ENCODE assay signal across 23 cellular contexts in the genomic region with DNA sequence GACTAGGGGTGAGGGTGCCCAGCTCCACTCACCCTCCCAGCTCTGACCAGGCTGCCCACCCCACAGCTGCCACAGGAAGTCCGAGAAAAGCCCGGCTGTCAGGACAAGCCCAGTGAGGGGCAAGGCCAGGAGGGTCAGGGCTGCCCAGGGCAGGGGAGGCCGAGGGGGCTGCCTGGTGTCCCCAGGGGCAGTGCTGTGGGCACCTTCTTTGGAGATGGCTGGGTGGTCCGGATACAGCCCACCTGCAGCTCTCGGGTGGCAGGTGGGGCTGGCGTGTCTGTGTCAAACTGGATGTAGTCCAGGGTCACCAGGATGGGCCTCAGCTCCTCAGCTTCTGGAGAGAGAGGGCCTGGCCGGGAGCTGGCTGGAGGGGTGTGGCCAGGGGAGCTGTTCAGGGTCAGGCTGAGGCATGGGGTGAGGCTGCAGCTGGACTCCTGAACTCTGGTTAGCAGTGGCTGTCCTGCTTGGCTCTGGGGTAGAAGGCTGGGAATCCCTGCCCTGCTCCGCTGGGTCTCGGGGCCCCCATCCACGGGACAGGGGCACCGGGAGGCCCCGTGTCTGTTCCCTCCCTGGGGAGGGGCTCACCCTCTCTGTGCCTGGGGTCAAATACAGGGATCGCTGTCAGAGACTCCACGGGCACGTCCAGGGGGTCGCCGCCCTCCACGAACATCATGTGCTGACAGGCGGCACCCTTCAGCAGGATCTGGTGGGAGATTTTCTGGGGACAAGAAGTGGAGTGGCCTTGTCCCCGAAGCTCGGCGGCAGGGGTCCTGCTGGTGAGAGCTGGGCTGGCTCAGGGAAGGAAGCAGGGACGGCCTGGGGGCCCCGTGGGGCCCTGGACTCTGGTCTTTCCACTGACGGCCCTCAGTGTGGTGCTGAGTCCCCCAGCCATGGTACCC. TPM values are rescaled to one million over a fixed set of nuclear protein-coding genes. Genes with fewer than 3 reads are reported as not detected.
A peak's percentile ranks its signal among the peaks of the same experiment; 100 is the strongest.
DNase-seq lines count a peak whose midpoint lies in the region; FAIRE-seq and TF ChIP-seq lines count a peak whose summit lies in the region.
"Had no signal": no experiment of that assay in that cellular context is flagged by ENCODE, and none has a peak within 500 bp of the region (broad histone marks: within the 10 kb centered on the region; RNA-seq: fewer than 3 reads in every experiment).

No MANE protein-coding gene starts in this region.

- no peak overlapping the region for H2AFZ ChIP-seq in hepatocyte

- FAIRE-seq in small intestine (lab: Jason Lieb, UNC), result no peak
- FAIRE-seq: GM12892 had no signal

- H4K20me1 ChIP-seq in hepatocyte (ENCODE audit: insufficient read depth, poor library complexity, severe bottlenecking), result no peaks in the 10 kb centered on the region

- H3K9me3 ChIP-seq in Peyer's patch (no peaks in the 10 kb centered on the region), hepatocyte (ENCODE audit: low read depth) (no peaks in the 10 kb centered on the region), small intestine (ENCODE audit: control insufficient read depth, low read depth) (no peaks in the 10 kb centered on the region)
- H3K9me3 ChIP-seq: stomach had no signal

- H3K27me3 ChIP-seq in Peyer's patch (no peaks in the 10 kb centered on the region), hepatocyte (no peaks in the 10 kb centered on the region), small intestine (ENCODE audit: control insufficient read depth in 2 of 2, insufficient read depth in 2 of 2, low read length in 2 of 2) (no peaks in the 10 kb centered on the region)

- H3K4me3 ChIP-seq in Peyer's patch (peak overlapping the region in 2 of 4 donors; percentile 33 to 36), hepatocyte (no peak overlapping the region), small intestine (ENCODE audit: low read depth in 1 of 2, low read length in 2 of 2) (peak overlapping the region in 1 of 2 donors; percentile 20)
- H3K4me3 ChIP-seq: smooth muscle cell, stomach had no signal

- TF ChIP-seq CTCF in Peyer's patch (IDR thresholded peaks at IDR 0.05) (no peak), hepatocyte (IDR thresholded peaks at IDR 0.05; ENCODE audit: poor library complexity) (no peak)

- H3K27ac ChIP-seq in Peyer's patch (peak overlapping the region in 3 of 4 donors; percentile 67 to 76 (median 75)), hepatocyte (peak overlapping the region; percentile 79), small intestine (ENCODE audit: low read depth in 1 of 2, low read length in 1 of 2) (peak overlapping the region in 1 of 2 donors; percentile 81)
- H3K27ac ChIP-seq: HL-60, stomach had no signal

- H3K36me3 ChIP-seq in Peyer's patch (no peaks in the 10 kb centered on the region), hepatocyte (replicated peaks; ENCODE audit: insufficient read depth, low read depth) (no peaks in the 10 kb centered on the region), small intestine (ENCODE audit: control insufficient read depth in 2 of 2, insufficient read depth in 2 of 2, low read length in 2 of 2) (no peaks in the 10 kb centered on the region)
- H3K36me3 ChIP-seq: stomach had no signal

- H3K79me2 ChIP-seq in hepatocyte, result no peaks in the 10 kb centered on the region

- peak overlapping the region; percentile 57 for H3K4me2 ChIP-seq in hepatocyte
- H3K4me2 ChIP-seq: smooth muscle cell had no signal

- DNase-seq in Peyer's patch (peak in 2 of 3 donors; percentile 82), hepatocyte (ENCODE audit: low spot score) (peak; percentile 73), small intestine (peak; percentile 88), NK-92 (lab: John Stamatoyannopoulos, UW; ENCODE audit: unreplicated experiment) (no peak)
- DNase-seq in activated CD4-positive, CD25-positive, alpha-beta regulatory T cell (lab: John Stamatoyannopoulos, UW), result no peak
- DNase-seq: activated CD4-positive, alpha-beta memory T cell treated with anti-CD3 and anti-CD28 coated beads, Interleukin-2, amount 10 ng/mL, durations not matched to agents 7 days and 5 days; activated naive CD4-positive, alpha-beta T cell; amniotic stem cell; dermis blood vessel endothelial cell; DMS79; GOT3; immature natural killer cell; naive thymus-derived CD8-positive, alpha-beta T cell; NCI-H1417 treated with DMSO at 0.1 percent for 48 hours; NCI-H524; stimulated activated CD4-positive, alpha-beta T cell treated with anti-CD3 and anti-CD28 coated beads, Interleukin-4, amount 100 ng/mL, for 24 hours; stomach; T1000 had no signal

- H3K4me1 ChIP-seq in Peyer's patch (peaks cover 8 to 29% (median 12%) of the 10 kb centered on the region in 4 donors), hepatocyte (ENCODE audit: insufficient read depth) (peaks cover 16% of the 10 kb centered on the region), small intestine (ENCODE audit: control insufficient read depth in 2 of 2, insufficient read depth in 1 of 2, low read depth in 1 of 2, low read length in 1 of 2) (peaks cover 2 to 5% of the 10 kb centered on the region in 2 donors)

- 76% methylated on average over 25 of the region's 25 CpGs for WGBS in hepatocyte (ENCODE audit: low lambda C conversion rate, missing lambda C conversion rate)
- 30 to 62% (median 44%) methylated on average over 24 to 25 of the region's 25 CpGs for WGBS in small intestine, 3 donors

- TF ChIP-seq POLR2A in Peyer's patch (IDR thresholded peaks at IDR 0.05), result peak; percentile 68 to 74

- no peaks in the 10 kb centered on the region for H3K9me2 ChIP-seq in hepatocyte (replicated peaks; ENCODE audit: insufficient read depth)

RNA-seq across cellular contexts. Expression of gene TMEM52, which starts 4.0 kb away (rescaled TPM):
- total RNA-seq in Peyer's patch, result 10 to 100 TPM in 1 of 4 donors, 1 to 10 TPM in 3; 2.2 to 11.6 (median 6.4) TPM
- 3.6 and 5.8 TPM in 2 replicates for total RNA-seq in hepatocyte
- polyA plus RNA-seq in hepatocyte, result 5.3 and 5.8 TPM in 2 replicates
- polyA plus RNA-seq in small intestine, result 1 to 10 TPM; 4.1 to 6.3 (median 4.6) TPM
- total RNA-seq: activated CD4-positive, alpha-beta memory T cell treated with anti-CD3 and anti-CD28 coated beads, Interleukin-2, amount 10 ng/mL, durations not matched to agents 7 days and 5 days; dermis blood vessel endothelial cell had no signal
- polyA plus RNA-seq: IgD-negative memory B cell had no signal

RNA-seq across cellular contexts. Expression of gene CALML6, which starts 8.0 kb away (rescaled TPM):
- not detected for total RNA-seq in Peyer's patch
- total RNA-seq in hepatocyte, result 0.53 TPM in 1 of 2 replicates, not detected in the other
- 0.33 and 1.3 TPM in 2 replicates for polyA plus RNA-seq in hepatocyte
- polyA plus RNA-seq in small intestine, result under 1 TPM in 1 of 3 donors, not detected in 2; 0.18 TPM
- total RNA-seq: RPMI7951, stomach had no signal
- polyA plus RNA-seq: IgD-negative memory B cell; immature natural killer cell; naive thymus-derived CD8-positive, alpha-beta T cell had no signal

RNA-seq across cellular contexts. Expression of gene GNB1, which starts 32.1 kb away (rescaled TPM):
- total RNA-seq in Peyer's patch (100 to 1,000 TPM; 112 to 266 (median 236) TPM), hepatocyte (134 and 155 TPM in 2 replicates)
- polyA plus RNA-seq in hepatocyte (154 and 175 TPM in 2 replicates), small intestine (100 to 1,000 TPM; 169 to 214 (median 175) TPM)

Comparison
In these comparisons a context has a peak if more than half of its experiments do, and no peak if none do; other contexts are left out.
1. DNase-seq: peak in Peyer's patch (2 of 3), hepatocyte (single experiment) and small intestine (single experiment); none in NK-92 (single experiment) and activated CD4-positive, CD25-positive, alpha-beta regulatory T cell (0 of 4).